ENCODE assay signal across 10 cellular contexts in genomic region chr12:75724913-75725312, GRCh38.
DNase-seq lines count a peak whose midpoint lies in the region; ATAC-seq, FAIRE-seq and TF ChIP-seq lines count a peak whose summit lies in the region.
"Had no signal": no experiment of that assay in that cellular context is flagged by ENCODE, and none has a peak within 500 bp of the region (broad histone marks: within the 10 kb centered on the region; RNA-seq: fewer than 3 reads in every experiment).

No MANE protein-coding gene starts in this region.

- H3K36me3 ChIP-seq in WERI-Rb-1 (no peaks in the 10 kb centered on the region), aorta (ENCODE audit: control insufficient read depth in 1 of 2, insufficient read depth in 2 of 2, low read length in 1 of 2) (no peaks in the 10 kb centered on the region)
- H3K36me3 ChIP-seq: BLaER1 had no signal

- peak overlapping the region; percentile 40; the same call in 1 of the 2 replicates for H3K27ac ChIP-seq in WERI-Rb-1
- H3K27ac ChIP-seq in aorta (ENCODE audit: low read depth in 1 of 2, low read length in 2 of 2) = no peak overlapping the region
- H3K27ac ChIP-seq: BLaER1 had no signal

- no peak for TF ChIP-seq CTCF in WERI-Rb-1 (IDR thresholded peaks at IDR 0.05; ENCODE audit: low read depth, low read length)

- DNase-seq in NCI-H2107 treated with DMSO at 0.1 percent for 48 hours (lab: John Stamatoyannopoulos, UW; ENCODE audit: unreplicated experiment) = peak; percentile 33
- no peak for DNase-seq in NCI-H2107 (lab: John Stamatoyannopoulos, UW)
- DNase-seq in WERI-Rb-1 = peak; percentile 35
- no peak for DNase-seq in aorta
- DNase-seq in NCI-H526 treated with DMSO at 0.1 percent for 48 hours (lab: John Stamatoyannopoulos, UW) = no peak

- FAIRE-seq in islet of Langerhans (lab: Jason Lieb, UNC) = peak; percentile 94

- H3K27me3 ChIP-seq in WERI-Rb-1 (ENCODE audit: insufficient read depth, low read depth, severe bottlenecking) (no peaks in the 10 kb centered on the region), aorta (ENCODE audit: control insufficient read depth in 1 of 2, insufficient read depth in 2 of 2, low read length in 1 of 2) (no peaks in the 10 kb centered on the region)
- H3K27me3 ChIP-seq: BLaER1, dorsolateral prefrontal cortex had no signal

- H3K4me3 ChIP-seq in WERI-Rb-1 (ENCODE audit: low read depth, low read length) = no peak overlapping the region
- H3K4me3 ChIP-seq in aorta (ENCODE audit: low read length in 2 of 2) = no peak overlapping the region
- H3K4me3 ChIP-seq: BLaER1, dorsolateral prefrontal cortex had no signal

- H3K4me1 ChIP-seq in aorta (ENCODE audit: control insufficient read depth in 1 of 2, insufficient read depth in 2 of 2, low read length in 2 of 2) = peaks cover 2 to 4% of the 10 kb centered on the region in 2 donors

- intact Hi-C loops in aorta (cut with DNase I) = no loop called here

- H3K9me3 ChIP-seq in WERI-Rb-1 (ENCODE audit: severe bottlenecking) (no peaks in the 10 kb centered on the region), aorta (ENCODE audit: control insufficient read depth, low read length) (no peaks in the 10 kb centered on the region)
- H3K9me3 ChIP-seq: BLaER1 had no signal

- 6 to 10% methylated on average over 5 of the region's 5 CpGs for WGBS in aorta, 2 donors

- ATAC-seq in aorta (ENCODE audit: low FRiP score) (peak; percentile 68), HG02884 (IDR thresholded peaks at IDR 0.05; ENCODE audit: unreplicated experiment) (no peak), GM18498 (IDR thresholded peaks at IDR 0.05; ENCODE audit: unreplicated experiment) (no peak)

Comparison
In these comparisons a context has a peak if more than half of its experiments do, and no peak if none do; other contexts are left out.
1. DNase-seq: peak in NCI-H2107 treated with DMSO at 0.1 percent for 48 hours (single experiment) and WERI-Rb-1 (single experiment); none in NCI-H2107 (single experiment), aorta (0 of 2) and NCI-H526 treated with DMSO at 0.1 percent for 48 hours (single experiment).